In the genomic region with DNA sequence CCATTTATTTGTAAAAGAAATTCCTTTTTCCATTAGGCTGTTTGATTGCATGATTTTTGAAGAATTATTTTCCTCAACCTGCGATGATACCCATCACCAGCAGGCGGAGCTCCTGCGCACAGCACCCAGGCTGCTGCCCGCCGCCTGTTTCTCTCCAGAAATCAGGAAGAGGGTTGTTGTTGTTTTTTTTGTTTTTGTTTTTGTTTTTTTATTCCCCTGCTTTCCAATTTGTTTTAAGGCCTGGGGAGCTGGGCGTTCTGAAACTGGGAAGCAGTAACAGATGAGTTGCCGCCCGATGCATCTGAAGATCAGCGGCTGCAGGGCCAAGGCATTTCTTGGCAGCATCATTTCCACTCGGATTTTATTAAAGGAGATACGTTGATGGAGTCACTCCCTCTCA, we compare ENCODE assay signal across 8 cellular contexts.
DNase-seq lines count a peak whose midpoint lies in the region; ATAC-seq, FAIRE-seq and TF ChIP-seq lines count a peak whose summit lies in the region.

No MANE protein-coding gene starts in this region.

- WGBS in A549 (ENCODE audit: missing lambda C conversion rate), result 30% methylated on average over 11 of the region's 11 CpGs
- 24% methylated on average over 11 of the region's 11 CpGs for WGBS in upper lobe of left lung, 2 donors

- TF ChIP-seq POLR2A in A549 (IDR thresholded peaks at IDR 0.05; ENCODE audit: low read length) (no peak), upper lobe of left lung (IDR thresholded peaks at IDR 0.05) (no peak)

- H3K4me2 ChIP-seq in A549, result peak overlapping the region; percentile 58; the same call in 2 of the 3 replicates

- FAIRE-seq in A549 (lab: Jason Lieb, UNC), result no peak

- H3K9me3 ChIP-seq in A549 (no peaks in the 10 kb centered on the region), upper lobe of left lung (no peaks in the 10 kb centered on the region)

- H3K27ac ChIP-seq in A549 (peak overlapping the region in 1 of 2 experiments; percentile 53; a peak in 2 of 6 replicates), upper lobe of left lung (no peak overlapping the region)

- peak; percentile 85 for TF ChIP-seq CTCF in A549 (IDR thresholded peaks at IDR 0.05)
- peak; percentile 96 for TF ChIP-seq CTCF in GM10248 (IDR thresholded peaks at IDR 0.05; ENCODE audit: control extremely low read depth, extremely low read depth, low read depth, missing control alignments)
- TF ChIP-seq CTCF in epithelial cell of proximal tubule (conservative IDR thresholded peaks at IDR 0.05; ENCODE audit: low read depth, low read length), result peak; percentile 99
- peak; percentile 97 to 99 (median 99) for TF ChIP-seq CTCF in nephron (IDR thresholded peaks at IDR 0.05; ENCODE audit: unreplicated experiment in 3 of 3)
- TF ChIP-seq CTCF in upper lobe of left lung (IDR thresholded peaks at IDR 0.05), result peak; percentile 69 to 89 (median 86)

- H3K27ac Mint-ChIP-seq in activated CD8-positive, alpha-beta T cell treated with anti-CD3 and anti-CD28 coated beads, Interleukin-2, amount 10 ng/mL, durations not matched to agents 7 days and 5 days, result no peak overlapping the region
- peak overlapping the region in 2 of 3 experiments; percentile 43 to 48 for H3K27ac Mint-ChIP-seq in nephron

- H3K4me3 ChIP-seq in A549, result no peak overlapping the region
- no peak overlapping the region for H3K4me3 ChIP-seq in epithelial cell of proximal tubule (ENCODE audit: low read depth, low read length)
- H3K4me3 ChIP-seq in upper lobe of left lung, result no peak overlapping the region

- H3K4me1 ChIP-seq in A549 (no peaks in the 10 kb centered on the region), upper lobe of left lung (peaks cover 3 to 14% (median 6%) of the 10 kb centered on the region in 4 donors)

- DNase-seq in A549 (ENCODE audit: low read depth in 1 of 2, low spot score in 1 of 2) (peak; percentile 16 to 23), GM10248 (ENCODE audit: extremely low spot score) (peak; percentile 74), NCI-H1092 (lab: John Stamatoyannopoulos, UW) (peak; percentile 23), epithelial cell of proximal tubule (ENCODE audit: low read depth) (no peak), upper lobe of left lung (peak in 1 of 2 donors; percentile 67)
- DNase-seq in activated CD8-positive, alpha-beta T cell treated with anti-CD3 and anti-CD28 coated beads, Interleukin-2, amount 10 ng/mL, durations not matched to agents 7 days and 5 days, result peak; percentile 55

- POLR2A ChIA-PET in A549 (lab: Yijun Ruan, JAX), result no interaction called here
- POLR2A ChIA-PET in GM10248 (lab: Yijun Ruan, JAX), result no interaction called here
- POLR2A ChIA-PET in activated CD8-positive, alpha-beta T cell treated with anti-CD3 and anti-CD28 coated beads, Interleukin-2, amount 10 ng/mL, durations not matched to agents 7 days and 5 days (lab: Charles Lee), result interaction anchor here (0.6 to 1.5 kb wide), 5 partner anchors 14 to 279 kb away, joined by 3 to 6 read pairs (median 3); no protein-coding TSS in a partner anchor

- peaks cover 40% of the 10 kb centered on the region for H3K4me1 Mint-ChIP-seq in activated CD8-positive, alpha-beta T cell treated with anti-CD3 and anti-CD28 coated beads, Interleukin-2, amount 10 ng/mL, durations not matched to agents 7 days and 5 days (ENCODE audit: low read depth)
- peaks cover 32% of the 10 kb centered on the region for H3K4me1 Mint-ChIP-seq in nephron

- H3K36me3 ChIP-seq in upper lobe of left lung, result no peaks in the 10 kb centered on the region

- TF ChIP-seq EP300 in A549 (IDR thresholded peaks at IDR 0.05) (no peak), upper lobe of left lung (IDR thresholded peaks at IDR 0.05) (no peak)

- H3K36me3 Mint-ChIP-seq in activated CD8-positive, alpha-beta T cell treated with anti-CD3 and anti-CD28 coated beads, Interleukin-2, amount 10 ng/mL, durations not matched to agents 7 days and 5 days (ENCODE audit: low read depth), result peaks cover 3% of the 10 kb centered on the region
- no peaks in the 10 kb centered on the region for H3K36me3 Mint-ChIP-seq in nephron (ENCODE audit: low read depth)

- no peaks in the 10 kb centered on the region for H3K27me3 ChIP-seq in upper lobe of left lung

- H3K9me3 Mint-ChIP-seq in activated CD8-positive, alpha-beta T cell treated with anti-CD3 and anti-CD28 coated beads, Interleukin-2, amount 10 ng/mL, durations not matched to agents 7 days and 5 days (ENCODE audit: insufficient read depth), result no peaks in the 10 kb centered on the region
- H3K9me3 Mint-ChIP-seq in nephron, result no peaks in the 10 kb centered on the region

- peak; percentile 82 to 83 for TF ChIP-seq RAD21 in A549 (conservative IDR thresholded peaks at IDR 0.05 in 1 of 2, IDR thresholded peaks at IDR 0.05 in 1 of 2)

- H3K4me3 Mint-ChIP-seq in activated CD8-positive, alpha-beta T cell treated with anti-CD3 and anti-CD28 coated beads, Interleukin-2, amount 10 ng/mL, durations not matched to agents 7 days and 5 days, result no peak overlapping the region
- H3K4me3 Mint-ChIP-seq in nephron, result peak overlapping the region in 2 of 3 experiments; percentile 16 to 40

- peak; percentile 48 to 54; a peak in 3 of 6 replicates for ATAC-seq in A549
- ATAC-seq in activated CD8-positive, alpha-beta T cell treated with anti-CD3 and anti-CD28 coated beads, Interleukin-2, amount 10 ng/mL, durations not matched to agents 7 days and 5 days, result no peak
- peak in 1 of 2 donors; percentile 74 for ATAC-seq in upper lobe of left lung (ENCODE audit: low FRiP score in 2 of 2)
- no peak for ATAC-seq in HG03108 (IDR thresholded peaks at IDR 0.05; ENCODE audit: unreplicated experiment)

- CTCF ChIA-PET in A549 (lab: Yijun Ruan, JAX) (interaction anchor here (0.6 to 5.6 kb wide), 37 partner anchors 9 to 708 kb away, joined by 3 to 46 read pairs (median 4); no protein-coding TSS in a partner anchor), GM10248 (lab: Yijun Ruan, JAX) (interaction anchor here (0.7 to 3.9 kb wide), 54 partner anchors 10 to 650 kb away, joined by 3 to 57 read pairs (median 4); no protein-coding TSS in a partner anchor)
- CTCF ChIA-PET in activated CD8-positive, alpha-beta T cell treated with anti-CD3 and anti-CD28 coated beads, Interleukin-2, amount 10 ng/mL, durations not matched to agents 7 days and 5 days (lab: Charles Lee), result interaction anchor here (0.6 to 7.8 kb wide), 46 partner anchors 10 to 650 kb away, joined by 3 to 78 read pairs (median 5); partner anchors contain the start of gene MBP

- peaks cover 6% of the 10 kb centered on the region for H3K27me3 Mint-ChIP-seq in activated CD8-positive, alpha-beta T cell treated with anti-CD3 and anti-CD28 coated beads, Interleukin-2, amount 10 ng/mL, durations not matched to agents 7 days and 5 days (ENCODE audit: low read depth)
- H3K27me3 Mint-ChIP-seq in nephron (ENCODE audit: low read depth), result peaks cover 24% of the 10 kb centered on the region

TF ChIP-seq in A549, 52 proteins besides CTCF, POLR2A, EP300 and RAD21:
- TF ChIP-seq ATOH8 (CRISPR knock-in tag; IDR thresholded peaks at IDR 0.05; ENCODE audit: low read depth) (no peak), SMC3 (IDR thresholded peaks at IDR 0.05) (peak; percentile 94), HES2 (IDR thresholded peaks at IDR 0.05) (no peak), CBX8 (IDR thresholded peaks at IDR 0.05) (no peak)

Comparison
In these comparisons a context has a peak if more than half of its experiments do, and no peak if none do; other contexts are left out.
1. ATAC-seq: peak in A549 (2 of 2); none in activated CD8-positive, alpha-beta T cell treated with anti-CD3 and anti-CD28 coated beads, Interleukin-2, amount 10 ng/mL, durations not matched to agents 7 days and 5 days (single experiment) and HG03108 (single experiment).
2. Peak in every context shown above with its lines, with median percentiles within 50 percentile points of each other: CTCF ChIP-seq.